ENCODE assay signal across 9 cellular contexts in genomic region chr16:71540-72341, GRCh38. TPM values are rescaled to one million over a fixed set of nuclear protein-coding genes. Genes with fewer than 3 reads are reported as not detected.
DNase-seq lines count a peak whose midpoint lies in the region; ATAC-seq and TF ChIP-seq lines count a peak whose summit lies in the region.
"Had no signal": no experiment of that assay in that cellular context is flagged by ENCODE, and none has a peak within 500 bp of the region (broad histone marks: within the 10 kb centered on the region; RNA-seq: fewer than 3 reads in every experiment).

No MANE protein-coding gene starts in this region.

- WGBS in liver, result 16% methylated on average over 47 of the region's 47 CpGs

- H3K9me3 ChIP-seq in liver (ENCODE audit: control insufficient read depth in 4 of 4, low read length in 3 of 4), result no peaks in the 10 kb centered on the region

- H3K36me3 ChIP-seq in liver (ENCODE audit: control insufficient read depth in 4 of 4, insufficient read depth in 3 of 4, low read depth in 1 of 4, low read length in 3 of 4), result no peaks in the 10 kb centered on the region

- H3K4me3 ChIP-seq in LNCaP clone FGC (ENCODE audit: low read depth, low read length) (peak overlapping the region; percentile 76), liver (ENCODE audit: low read depth in 1 of 3, low read length in 3 of 3) (peak overlapping the region; percentile 30 to 62 (median 56))

- H3K27me3 Mint-ChIP-seq in chondrocyte (ENCODE audit: low read depth) (no peaks in the 10 kb centered on the region), type B pancreatic cell (peaks cover 3% of the 10 kb centered on the region)

- ATAC-seq in HG03432 (IDR thresholded peaks at IDR 0.05; ENCODE audit: unreplicated experiment), result no peak

- TF ChIP-seq CTCF in C4-2B (conservative IDR thresholded peaks at IDR 0.05), result no peak
- TF ChIP-seq CTCF in LNCaP clone FGC (IDR thresholded peaks at IDR 0.05; ENCODE audit: control insufficient read depth, extremely low read depth, insufficient read depth), result no peak
- peak; percentile 45 for TF ChIP-seq CTCF in chondrocyte (IDR thresholded peaks at IDR 0.05)
- no peak for TF ChIP-seq CTCF in liver (IDR thresholded peaks at IDR 0.05; ENCODE audit: low read depth, low read length, missing input control)
- no peak for TF ChIP-seq CTCF in type B pancreatic cell (conservative IDR thresholded peaks at IDR 0.05)

- H3K4me1 ChIP-seq in liver (ENCODE audit: control insufficient read depth in 4 of 4, insufficient read depth in 4 of 4, low read length in 3 of 4), result peaks cover 5 to 23% (median 15%) of the 10 kb centered on the region in 4 donors

- no peaks in the 10 kb centered on the region for H3K27me3 ChIP-seq in liver (ENCODE audit: control insufficient read depth in 4 of 4, insufficient read depth in 4 of 4, low read length in 3 of 4)

- H3K9me3 Mint-ChIP-seq in chondrocyte (ENCODE audit: low read depth) (no peaks in the 10 kb centered on the region), type B pancreatic cell (no peaks in the 10 kb centered on the region)

- peaks cover 75% of the 10 kb centered on the region for H3K4me1 Mint-ChIP-seq in chondrocyte (ENCODE audit: low read depth)
- peaks cover 30% of the 10 kb centered on the region for H3K4me1 Mint-ChIP-seq in type B pancreatic cell (ENCODE audit: unreplicated experiment)

- peak overlapping the region in 1 of 2 donors; percentile 13 for H3K9ac ChIP-seq in liver (ENCODE audit: low read depth in 1 of 2, low read length in 2 of 2)

- no peak for TF ChIP-seq RAD21 in liver (IDR thresholded peaks at IDR 0.05)

- peak overlapping the region; percentile 87 for H3K4me3 Mint-ChIP-seq in chondrocyte (ENCODE audit: unreplicated experiment)
- peak overlapping the region; percentile 90 for H3K4me3 Mint-ChIP-seq in type B pancreatic cell

- DNase-seq in LNCaP clone FGC (ENCODE audit: low read depth) (peak; percentile 96), chondrocyte (ENCODE audit: low spot score) (no peak), type B pancreatic cell (ENCODE audit: extremely low spot score, unreplicated experiment) (no peak), T-helper 2 cell (no peak)
- DNase-seq in NK-92 treated with Interleukin-12 subunit alpha and Interleukin-12 subunit beta, amount 100 ng/mL, for 24 hours (lab: John Stamatoyannopoulos, UW), result no peak

- H3K27ac ChIP-seq in C4-2B (peak overlapping the region; percentile 91), liver (ENCODE audit: low read depth in 1 of 2, low read length in 2 of 2) (peak overlapping the region; percentile 32 to 39)
- H3K27ac ChIP-seq: HL-60 had no signal

- H3K36me3 Mint-ChIP-seq in chondrocyte (ENCODE audit: low read depth) (no peaks in the 10 kb centered on the region), type B pancreatic cell (no peaks in the 10 kb centered on the region)

- H3K27ac Mint-ChIP-seq in chondrocyte (ENCODE audit: unreplicated experiment), result peak overlapping the region; percentile 90
- H3K27ac Mint-ChIP-seq in type B pancreatic cell, result peak overlapping the region; percentile 90

TF ChIP-seq in liver, 16 proteins besides CTCF, POLR2A, EP300 and RAD21:
- TF ChIP-seq SP1 (IDR thresholded peaks at IDR 0.05), result peak; percentile 19
- no peak for TF ChIP-seq RXRA (IDR thresholded peaks at IDR 0.05)

RNA-seq across cellular contexts. Expression of gene RHBDF1, which starts 0.7 kb away (rescaled TPM):
- total RNA-seq in chondrocyte (52.4 to 55.5 TPM (median 52.7 TPM) in 3 replicates), liver (1 to 10 TPM; 2.1 to 6.2 TPM), type B pancreatic cell (ENCODE audit: low replicate concordance) (25.3 and 27.3 TPM in 2 replicates)
- 1 to 10 TPM; 1.8 to 4.9 TPM for polyA plus RNA-seq in liver

RNA-seq across cellular contexts. Expression of gene MPG, which starts 6.3 kb away (rescaled TPM):
- total RNA-seq in chondrocyte (52.6 to 65.4 TPM (median 61.1 TPM) in 3 replicates), liver (10 to 100 TPM; 25.4 to 84.1 TPM), type B pancreatic cell (ENCODE audit: low replicate concordance) (38.0 and 40.0 TPM in 2 replicates)
- 10 to 100 TPM; 33.8 to 41.3 TPM for polyA plus RNA-seq in liver

RNA-seq across cellular contexts. Expression of gene SNRNP25, which starts 18.1 kb away (rescaled TPM):
- 27.7 to 40.5 TPM (median 28.0 TPM) in 3 replicates for total RNA-seq in chondrocyte
- 10 to 100 TPM; 15.1 to 17.3 TPM for total RNA-seq in liver
- polyA plus RNA-seq in liver, result 10 to 100 TPM; 18.1 to 22.2 TPM
- total RNA-seq in type B pancreatic cell (ENCODE audit: low replicate concordance), result 38.5 and 48.7 TPM in 2 replicates

RNA-seq across cellular contexts. Expression of gene POLR3K, which starts 18.3 kb away (rescaled TPM):
- total RNA-seq in chondrocyte, result 7.3 to 11.3 TPM (median 7.5 TPM) in 3 replicates
- 1 to 10 TPM; 2.8 to 8.3 TPM for total RNA-seq in liver
- polyA plus RNA-seq in liver, result 1 to 10 TPM; 6.5 to 9.8 TPM
- 12.6 and 17.6 TPM in 2 replicates for total RNA-seq in type B pancreatic cell (ENCODE audit: low replicate concordance)
